In the genomic region with DNA sequence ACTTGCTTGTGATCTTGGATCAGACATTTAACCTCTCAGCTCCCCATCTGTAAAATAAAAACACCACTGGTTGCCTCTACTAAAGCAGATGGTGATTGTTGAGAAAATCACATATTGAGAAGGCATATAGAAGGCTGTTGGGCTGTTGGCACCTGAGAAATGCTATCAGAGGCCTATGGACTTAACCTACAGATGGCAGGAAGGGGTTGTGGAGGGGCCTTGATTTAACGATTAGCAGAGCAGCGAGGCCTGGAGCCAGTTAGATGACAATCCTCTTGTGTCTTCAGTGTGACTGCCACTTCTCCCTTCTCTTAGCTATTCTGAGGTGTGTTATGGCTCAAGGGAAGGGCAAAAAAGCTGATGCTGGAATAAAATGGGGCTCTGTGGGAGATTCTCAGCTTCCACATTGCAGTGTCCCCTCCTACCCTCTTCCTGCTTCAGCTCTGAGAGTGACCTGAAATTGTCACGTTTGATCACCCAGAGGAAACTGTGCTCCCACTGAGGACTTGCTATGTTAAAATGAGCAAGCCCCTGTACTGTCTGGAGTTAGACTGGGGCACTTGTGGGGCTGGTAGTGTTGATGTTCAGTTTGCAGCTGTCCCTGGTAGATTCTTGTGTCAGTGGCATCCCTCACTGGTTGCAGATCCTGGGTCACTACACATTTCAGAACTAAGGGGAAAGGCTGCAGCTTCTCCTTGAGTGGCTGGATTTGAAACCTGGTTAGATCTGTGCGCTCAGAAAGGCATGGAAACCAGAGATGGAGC, we compare ENCODE assay signal across 24 cellular contexts. TPM values are rescaled to one million over a fixed set of nuclear protein-coding genes. Genes with fewer than 3 reads are reported as not detected.
DNase-seq lines count a peak whose midpoint lies in the region; ATAC-seq and TF ChIP-seq lines count a peak whose summit lies in the region.
"Had no signal": no experiment of that assay in that cellular context is flagged by ENCODE, and none has a peak within 500 bp of the region (broad histone marks: within the 10 kb centered on the region; RNA-seq: fewer than 3 reads in every experiment).

No MANE protein-coding gene starts in this region.

- no peaks in the 10 kb centered on the region for H3K27me3 Mint-ChIP-seq in Caco-2 (ENCODE audit: insufficient read depth, unreplicated experiment)
- H3K27me3 Mint-ChIP-seq in naive thymus-derived CD8-positive, alpha-beta T cell, result no peaks in the 10 kb centered on the region
- H3K27me3 Mint-ChIP-seq: IgD-negative memory B cell had no signal

- no peak for DNase-seq in Caco-2
- DNase-seq in SJCRH30, result peak; percentile 29 to 58
- DNase-seq in naive thymus-derived CD8-positive, alpha-beta T cell, result no peak
- no peak for DNase-seq in stimulated activated CD4-positive, alpha-beta T cell treated with anti-CD3 and anti-CD28 coated beads, Interleukin-4, amount 100 ng/mL, for 1 hour
- no peak for DNase-seq in stimulated activated CD8-positive, alpha-beta memory T cell treated with anti-CD3 and anti-CD28 coated beads, Interleukin-4, amount 100 ng/mL, for 48 hours
- DNase-seq in activated gamma-delta T cell treated with Interleukin-2 at 50 U/mL for 16 hours, result no peak
- DNase-seq: activated gamma-delta T cell; amniotic stem cell; CD8-positive, alpha-beta T cell; cortex of kidney; DMS79; head of caudate nucleus; mammary epithelial cell; MM.1S; NCI-H1436 treated with DMSO at 0.1 percent for 48 hours; NCI-H526 treated with DMSO at 0.1 percent for 48 hours; pancreas; SHP77 treated with DMSO at 0.1 percent for 48 hours; stimulated activated CD4-positive, alpha-beta T cell treated with anti-CD3 and anti-CD28 coated beads, Interleukin-12 subunit alpha, Interleukin-12 subunit beta, amount 100 ng/mL, for 4 hours had no signal

- H3K27ac Mint-ChIP-seq in Caco-2 (ENCODE audit: unreplicated experiment), result peak overlapping the region; percentile 81
- H3K27ac Mint-ChIP-seq in naive thymus-derived CD8-positive, alpha-beta T cell, result peak overlapping the region in 7 of 10 donors; percentile 30 to 85 (median 58)
- H3K27ac Mint-ChIP-seq: CD8-positive, alpha-beta T cell had no signal

- intact Hi-C loops in Caco-2 (cut with micrococcal nuclease; ENCODE audit: unreplicated experiment), result no loop called here

- no TSS peak for BruUV-seq in Caco-2 (replicated peaks; lab: Mats Ljungman, UMichigan)

- peaks cover 19% of the 10 kb centered on the region for H3K9me3 Mint-ChIP-seq in Caco-2 (ENCODE audit: unreplicated experiment)
- no peaks in the 10 kb centered on the region for H3K9me3 Mint-ChIP-seq in naive thymus-derived CD8-positive, alpha-beta T cell
- H3K9me3 Mint-ChIP-seq: CD8-positive, alpha-beta T cell; IgD-negative memory B cell had no signal

- H3K9ac ChIP-seq in BLaER1, result no peak overlapping the region

- no peak overlapping the region for H3K27ac ChIP-seq in BLaER1
- no peak overlapping the region for H3K27ac ChIP-seq in SJCRH30
- H3K27ac ChIP-seq: pancreas, PC-9, right atrium auricular region had no signal

- CTCF ChIA-PET in Caco-2 (lab: Charles Lee), result no interaction called here

- ATAC-seq in naive thymus-derived CD8-positive, alpha-beta T cell, result peak in 1 of 2 donors; percentile 18
- ATAC-seq: CD8-positive, alpha-beta T cell; HCT116; pancreas had no signal

- H3K4me3 Mint-ChIP-seq in Caco-2 (ENCODE audit: unreplicated experiment), result no peak overlapping the region
- H3K4me3 Mint-ChIP-seq in naive thymus-derived CD8-positive, alpha-beta T cell, result no peak overlapping the region
- H3K4me3 Mint-ChIP-seq: CD8-positive, alpha-beta T cell had no signal

- no peak overlapping the region for H3K4me3 ChIP-seq in BLaER1
- H3K4me3 ChIP-seq in Caco-2 (ENCODE audit: low read depth, low read length), result no peak overlapping the region
- H3K4me3 ChIP-seq in SJCRH30, result no peak overlapping the region
- H3K4me3 ChIP-seq: pancreas, PC-9, right atrium auricular region had no signal

- H3K27me3 ChIP-seq in BLaER1, result no peaks in the 10 kb centered on the region
- no peaks in the 10 kb centered on the region for H3K27me3 ChIP-seq in Caco-2 (replicated peaks; ENCODE audit: control insufficient read depth, insufficient read depth, low read length)
- H3K27me3 ChIP-seq in SJCRH30, result no peaks in the 10 kb centered on the region
- H3K27me3 ChIP-seq: pancreas, right atrium auricular region had no signal

- H3K4me1 ChIP-seq in BLaER1, result peaks cover 7% of the 10 kb centered on the region; the same call in 1 of the 2 replicates
- peaks cover 5% of the 10 kb centered on the region; the same call in 1 of the 2 replicates for H3K4me1 ChIP-seq in Caco-2
- peaks cover 9% of the 10 kb centered on the region; the same call in 1 of the 2 replicates for H3K4me1 ChIP-seq in SJCRH30
- H3K4me1 ChIP-seq: pancreas, right atrium auricular region had no signal

- POLR2A ChIA-PET in Caco-2 (lab: Charles Lee), result no interaction called here
- POLR2A ChIA-PET in naive thymus-derived CD8-positive, alpha-beta T cell (lab: Charles Lee), result interaction anchor here (0.9 kb wide), 1 partner anchor 47 kb away, joined by 4 read pairs; no protein-coding TSS in a partner anchor

- H3K36me3 ChIP-seq in BLaER1, result no peaks in the 10 kb centered on the region
- H3K36me3 ChIP-seq in Caco-2 (ENCODE audit: control insufficient read depth, insufficient read depth, low read length), result no peaks in the 10 kb centered on the region
- no peaks in the 10 kb centered on the region for H3K36me3 ChIP-seq in SJCRH30
- H3K36me3 ChIP-seq: pancreas, right atrium auricular region had no signal

- no peaks in the 10 kb centered on the region for H3K36me3 Mint-ChIP-seq in Caco-2 (ENCODE audit: insufficient read depth, unreplicated experiment)
- H3K36me3 Mint-ChIP-seq in naive thymus-derived CD8-positive, alpha-beta T cell, result no peaks in the 10 kb centered on the region
- H3K36me3 Mint-ChIP-seq: CD8-positive, alpha-beta T cell; IgD-negative memory B cell had no signal

- H4K20me1 ChIP-seq in BLaER1, result no peaks in the 10 kb centered on the region

- peak overlapping the region; percentile 13; the same call in 1 of the 2 replicates for H3K4me2 ChIP-seq in BLaER1
- H3K4me2 ChIP-seq: PC-9 had no signal

- H3K4me1 Mint-ChIP-seq in Caco-2 (ENCODE audit: low read depth, unreplicated experiment), result peaks cover 14% of the 10 kb centered on the region
- peaks cover 10 to 18% (median 16%) of the 10 kb centered on the region in 4 donors for H3K4me1 Mint-ChIP-seq in naive thymus-derived CD8-positive, alpha-beta T cell

- H3K9me3 ChIP-seq in BLaER1, result peaks cover 23% of the 10 kb centered on the region
- H3K9me3 ChIP-seq in Caco-2, result peaks cover 5% of the 10 kb centered on the region; the same call in 1 of the 2 replicates
- H3K9me3 ChIP-seq in SJCRH30 (replicated peaks), result no peaks in the 10 kb centered on the region
- H3K9me3 ChIP-seq: pancreas, right atrium auricular region had no signal

- TF ChIP-seq CTCF in Caco-2 (IDR thresholded peaks at IDR 0.05; ENCODE audit: insufficient read depth in 1 of 2, low read depth in 1 of 2, low read length in 1 of 2, severe bottlenecking in 1 of 2, unreplicated experiment in 1 of 2), result no peak

RNA-seq across cellular contexts. Expression of a gene that starts 31.5 kb away (rescaled TPM):
- 1.00 and 1.4 TPM in 2 replicates for total RNA-seq in Caco-2 (2022)
- 161 and 164 TPM in 2 replicates for total RNA-seq in SJCRH30 (2014; rRNA removed; shearing (Covaris generic))
- 100 to 1,000 TPM; 366 TPM for total RNA-seq in naive thymus-derived CD8-positive, alpha-beta T cell
- polyA plus RNA-seq in naive thymus-derived CD8-positive, alpha-beta T cell, result 1,000 to 10,000 TPM in 1 of 3 donors, 100 to 1,000 TPM in 2; 439 to 1,161 (median 485) TPM
- total RNA-seq: mammary epithelial cell had no signal

Comparison
In these comparisons a context has a peak if more than half of its experiments do, and no peak if none do; other contexts are left out.
1. DNase-seq: peak in SJCRH30 (2 of 2); none in Caco-2 (0 of 2), naive thymus-derived CD8-positive, alpha-beta T cell (0 of 10), stimulated activated CD4-positive, alpha-beta T cell treated with anti-CD3 and anti-CD28 coated beads, Interleukin-4, amount 100 ng/mL, for 1 hour (single experiment), stimulated activated CD8-positive, alpha-beta memory T cell treated with anti-CD3 and anti-CD28 coated beads, Interleukin-4, amount 100 ng/mL, for 48 hours (single experiment) and activated gamma-delta T cell treated with Interleukin-2 at 50 U/mL for 16 hours (single experiment).
2. RNA of a gene that starts 31.5 kb away (total RNA-seq): 366 TPM in naive thymus-derived CD8-positive, alpha-beta T cell and 161 to 164 TPM in SJCRH30; 1.00 to 1.4 TPM in Caco-2; every median in the first group is over 10 times any median in the second.